21 cellular contexts compared by ENCODE assay signal in genomic region chr5:10158886-10159285, GRCh38.
"Had no signal": no experiment of that assay in that cellular context is flagged by ENCODE, and none has a peak within 500 bp of the region (broad histone marks: within the 10 kb centered on the region; RNA-seq: fewer than 3 reads in every experiment).

No MANE protein-coding gene starts in this region.

- H3K4me1 ChIP-seq: ascending aorta, tibial nerve, uterus had no signal

- H3K9me3 Mint-ChIP-seq: T-helper 1 cell treated with Interleukin-12 subunit alpha and Interleukin-12 subunit beta and Interleukin-4 antibody, amounts not matched to agents 30 μg/mL and 1 μg/mL, for 36 hours had no signal

- H3K4me3 Mint-ChIP-seq: stimulated activated naive CD8-positive, alpha-beta T cell treated with anti-CD3 and anti-CD28 coated beads, Interleukin-15, Interleukin-2, amounts not matched to agents 100 ng/mL and 50 ng/mL, for 24 hours; T-helper 1 cell treated with Interleukin-12 subunit alpha and Interleukin-12 subunit beta and Interleukin-4 antibody, amounts not matched to agents 30 μg/mL and 1 μg/mL, for 36 hours had no signal

- H3K27ac ChIP-seq: ascending aorta, ovary, psoas muscle, tibial nerve, uterus had no signal

- H3K27ac Mint-ChIP-seq: stimulated activated naive CD8-positive, alpha-beta T cell treated with anti-CD3 and anti-CD28 coated beads, Interleukin-15, Interleukin-2, amounts not matched to agents 100 ng/mL and 50 ng/mL, for 24 hours; T-helper 1 cell treated with Interleukin-12 subunit alpha and Interleukin-12 subunit beta and Interleukin-4 antibody, amounts not matched to agents 30 μg/mL and 1 μg/mL, for 36 hours had no signal

- H3K36me3 ChIP-seq: ascending aorta, ovary, tibial nerve, uterus had no signal

- H3K4me3 ChIP-seq: ascending aorta, lung, ovary, psoas muscle, tibial nerve, uterus had no signal

- ATAC-seq: left lobe of liver, psoas muscle, right cardiac atrium had no signal

- H3K9me3 ChIP-seq: ascending aorta, ovary, psoas muscle, uterus had no signal

- H3K27me3 ChIP-seq: ascending aorta, ovary, tibial nerve, uterus had no signal

- DNase-seq: activated CD4-positive, alpha-beta T cell treated with anti-CD3 and anti-CD28 coated beads, Interleukin-2, amount 50 U/mL, for 1 hour; activated CD4-positive, CD25-positive, alpha-beta regulatory T cell treated with anti-CD3 and anti-CD28 coated beads, Interleukin-2, amount 50 U/mL, for 72 hours; activated CD8-positive, alpha-beta memory T cell treated with anti-CD3 and anti-CD28 coated beads, Interleukin-2, amount 50 U/mL, for 48 hours; activated effector memory CD4-positive, alpha-beta T cell treated with Interleukin-2 at 50 U/mL for 16 hours; activated naive CD4-positive, alpha-beta T cell treated with anti-CD3 and anti-CD28 coated beads, Interleukin-2, amount 50 U/mL, for 16 hours; activated T-cell treated with anti-CD3 and anti-CD28 coated beads, Interleukin-2, amount 50 U/mL, for 48 hours; dermis blood vessel endothelial cell; effector memory CD4-positive, alpha-beta T cell; foreskin melanocyte; hypothalamus; ovary; psoas muscle; right cardiac atrium; stimulated activated CD4-positive, alpha-beta T cell treated with anti-CD3 and anti-CD28 coated beads, Interleukin-2, amount 100 ng/mL, for 24 hours; uterus had no signal
